10 cellular contexts compared by ENCODE assay signal in the genomic region with DNA sequence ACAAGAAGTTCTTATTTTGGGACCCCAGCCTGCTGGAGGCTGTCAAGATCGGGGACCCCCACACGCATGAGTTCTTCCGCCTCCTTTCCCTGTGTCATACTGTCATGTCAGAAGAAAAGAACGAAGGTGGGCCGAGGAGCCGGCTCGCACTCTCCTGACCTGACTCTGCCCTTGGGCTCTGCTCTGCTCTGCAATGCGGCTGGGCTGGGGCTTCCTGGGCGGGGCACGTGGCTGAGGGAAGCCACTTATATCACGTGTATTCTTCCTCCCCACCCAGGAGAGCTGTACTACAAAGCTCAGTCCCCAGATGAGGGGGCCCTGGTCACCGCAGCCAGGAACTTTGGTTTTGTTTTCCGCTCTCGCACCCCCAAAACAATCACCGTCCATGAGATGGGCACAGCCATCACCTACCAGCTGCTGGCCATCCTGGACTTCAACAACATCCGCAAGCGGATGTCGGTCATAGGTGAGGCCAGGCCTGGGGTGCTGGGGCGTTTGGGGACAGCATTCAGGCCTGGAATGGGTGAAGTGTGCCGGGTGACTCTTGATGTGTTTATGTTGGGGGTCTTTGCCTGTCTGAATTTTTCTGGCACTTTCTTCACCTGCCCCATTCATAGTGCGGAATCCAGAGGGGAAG. TPM values are rescaled to one million over a fixed set of nuclear protein-coding genes. Genes with fewer than 3 reads are reported as not detected.
DNase-seq lines count a peak whose midpoint lies in the region; ATAC-seq and TF ChIP-seq lines count a peak whose summit lies in the region.
"Had no signal": no experiment of that assay in that cellular context is flagged by ENCODE, and none has a peak within 500 bp of the region (broad histone marks: within the 10 kb centered on the region; RNA-seq: fewer than 3 reads in every experiment).

No MANE protein-coding gene starts in this region.

- H3K27me3 ChIP-seq in H9 (ENCODE audit: insufficient read depth, low read length): no peaks in the 10 kb centered on the region

- H3K4me1 Mint-ChIP-seq in activated CD8-positive, alpha-beta memory T cell treated with anti-CD3 and anti-CD28 coated beads, Interleukin-2, amount 10 ng/mL, durations not matched to agents 7 days and 5 days: peaks cover 76% of the 10 kb centered on the region
- H3K4me1 Mint-ChIP-seq in endothelial cell (ENCODE audit: unreplicated experiment) (peaks cover 28% of the 10 kb centered on the region), H9 (no peaks in the 10 kb centered on the region)

- H3K9ac ChIP-seq in H9 (ENCODE audit: extremely low read depth, insufficient read length, low read length): no peak overlapping the region

- H3T11ph ChIP-seq in H9 (ENCODE audit: low read length): no peak overlapping the region

- H3K27ac ChIP-seq in H9 (ENCODE audit: insufficient read length, low read depth, low read length): no peak overlapping the region

- H2AK5ac ChIP-seq in H9 (ENCODE audit: insufficient read length, low read length): no peak overlapping the region

- peak; percentile 96 for ATAC-seq in activated CD8-positive, alpha-beta memory T cell treated with anti-CD3 and anti-CD28 coated beads, Interleukin-2, amount 10 ng/mL, durations not matched to agents 7 days and 5 days

- H3K9me3 Mint-ChIP-seq in activated CD8-positive, alpha-beta memory T cell treated with anti-CD3 and anti-CD28 coated beads, Interleukin-2, amount 10 ng/mL, durations not matched to agents 7 days and 5 days (ENCODE audit: low read depth): no peaks in the 10 kb centered on the region
- H3K9me3 Mint-ChIP-seq in endothelial cell (ENCODE audit: unreplicated experiment) (no peaks in the 10 kb centered on the region), H9 (no peaks in the 10 kb centered on the region)

- CTCF ChIA-PET in activated CD8-positive, alpha-beta memory T cell treated with anti-CD3 and anti-CD28 coated beads, Interleukin-2, amount 10 ng/mL, durations not matched to agents 7 days and 5 days (lab: Charles Lee): interaction anchor here (0.7 to 16.1 kb wide), 9 partner anchors 10 to 204 kb away, joined by 3 to 292 read pairs (median 3); partner anchors contain the start of genes ATP8B2 and HAX1

- no peak overlapping the region for H2BK20ac ChIP-seq in H9 (ENCODE audit: low read depth, low read length, poor library complexity, severe bottlenecking)

- no peak overlapping the region for H3K56ac ChIP-seq in H9 (ENCODE audit: insufficient read length, low read depth, low read length)

- TF ChIP-seq CTCF in endothelial cell (IDR thresholded peaks at IDR 0.05; ENCODE audit: unreplicated experiment) (no peak), H9 (conservative IDR thresholded peaks at IDR 0.05) (no peak)

- H4K20me1 ChIP-seq in H9 (ENCODE audit: control insufficient read depth, insufficient read depth, insufficient read length): no peaks in the 10 kb centered on the region

- H2AFZ ChIP-seq in H9 (ENCODE audit: low read length): no peak overlapping the region

- no peak overlapping the region for H2BK5ac ChIP-seq in H9 (ENCODE audit: insufficient read length, low read length)

- H3K23ac ChIP-seq in H9 (ENCODE audit: insufficient read length, low read depth, low read length): no peak overlapping the region

- no peak overlapping the region for H4K5ac ChIP-seq in H9 (ENCODE audit: insufficient read length, low read depth, low read length)

- no peak overlapping the region for H3K18ac ChIP-seq in H9 (ENCODE audit: insufficient read length, low read depth, low read length)

- no peaks in the 10 kb centered on the region for H3K9me3 ChIP-seq in H9 (ENCODE audit: control insufficient read depth, low read depth, low read length)
- H3K9me3 ChIP-seq: Caco-2 had no signal

- no peaks in the 10 kb centered on the region for H3K23me2 ChIP-seq in H9 (ENCODE audit: insufficient read length, low read depth, low read length, poor library complexity, severe bottlenecking)

- H3K27ac Mint-ChIP-seq in activated CD8-positive, alpha-beta memory T cell treated with anti-CD3 and anti-CD28 coated beads, Interleukin-2, amount 10 ng/mL, durations not matched to agents 7 days and 5 days: peak overlapping the region; percentile 87
- H3K27ac Mint-ChIP-seq in endothelial cell (ENCODE audit: unreplicated experiment) (no peak overlapping the region), H9 (peak overlapping the region in 1 of 3 experiments; percentile 62; a peak in 1 of 7 replicates)

- no peak overlapping the region for H2BK15ac ChIP-seq in H9 (ENCODE audit: low read depth, low read length)

- no peaks in the 10 kb centered on the region for H3K4me1 ChIP-seq in H9 (ENCODE audit: insufficient read depth, low read length)
- H3K4me1 ChIP-seq: Caco-2 had no signal

- H3K4me3 Mint-ChIP-seq in activated CD8-positive, alpha-beta memory T cell treated with anti-CD3 and anti-CD28 coated beads, Interleukin-2, amount 10 ng/mL, durations not matched to agents 7 days and 5 days: peak overlapping the region; percentile 57
- H3K4me3 Mint-ChIP-seq in endothelial cell (ENCODE audit: unreplicated experiment) (peak overlapping the region; percentile 59), H9 (no peak overlapping the region)

- peaks cover 76% of the 10 kb centered on the region for H3K36me3 Mint-ChIP-seq in activated CD8-positive, alpha-beta memory T cell treated with anti-CD3 and anti-CD28 coated beads, Interleukin-2, amount 10 ng/mL, durations not matched to agents 7 days and 5 days
- peaks cover 75% of the 10 kb centered on the region for H3K36me3 Mint-ChIP-seq in endothelial cell (ENCODE audit: low read depth, unreplicated experiment)
- peaks cover 49 to 89% (median 88%) of the 10 kb centered on the region in 3 experiments for H3K36me3 Mint-ChIP-seq in H9 (ENCODE audit: insufficient read depth in 1 of 3, low read depth in 3 of 3)

- no CpG with 5 or more reads among the region's 21 CpGs for WGBS in H9 (ENCODE audit: extremely low coverage, insufficient read length, low lambda C conversion rate)

- no peak overlapping the region for H3K14ac ChIP-seq in H9 (ENCODE audit: insufficient read depth, low read length)

- H4K91ac ChIP-seq in H9 (ENCODE audit: insufficient read length, low read depth, low read length): no peak overlapping the region

- no peaks in the 10 kb centered on the region for H3K79me1 ChIP-seq in H9 (ENCODE audit: insufficient read depth, low read depth, low read length, poor library complexity, severe bottlenecking)

- no peaks in the 10 kb centered on the region for H3K79me2 ChIP-seq in H9 (ENCODE audit: insufficient read depth, low read length)

- no peak overlapping the region for H4K8ac ChIP-seq in H9 (replicated peaks; ENCODE audit: insufficient read length, low read depth, low read length)

- no peak overlapping the region for H2BK12ac ChIP-seq in H9 (ENCODE audit: insufficient read length, low read depth, low read length)

- no peak overlapping the region for H3K4ac ChIP-seq in H9 (ENCODE audit: low read depth, low read length)

- no peak overlapping the region for H3K4me2 ChIP-seq in H9 (ENCODE audit: insufficient read depth, insufficient read length, low read length)

- peak; percentile 14 to 26 for DNase-seq in Kasumi-1 (lab: John Stamatoyannopoulos, UW)
- DNase-seq in activated CD8-positive, alpha-beta memory T cell treated with anti-CD3 and anti-CD28 coated beads, Interleukin-2, amount 10 ng/mL, durations not matched to agents 7 days and 5 days: peak; percentile 93
- DNase-seq in endothelial cell (ENCODE audit: low spot score): no peak
- DNase-seq in stimulated activated CD4-positive, alpha-beta T cell treated with anti-CD3 and anti-CD28 coated beads, TNF-alpha, amount 100 ng/mL, for 1 hour (ENCODE audit: low read depth in 3 of 3, low spot score in 1 of 3): peak in 2 of 3 donors; percentile 48
- no peak for DNase-seq in LoVo (ENCODE audit: low spot score)
- DNase-seq in H9: no peak
- DNase-seq in midbrain (lab: John Stamatoyannopoulos, UW): no peak
- no peak for DNase-seq in HCEC 1CT
- DNase-seq: Caco-2 had no signal

- no peaks in the 10 kb centered on the region for H3K27me3 Mint-ChIP-seq in activated CD8-positive, alpha-beta memory T cell treated with anti-CD3 and anti-CD28 coated beads, Interleukin-2, amount 10 ng/mL, durations not matched to agents 7 days and 5 days
- peaks cover 21% of the 10 kb centered on the region for H3K27me3 Mint-ChIP-seq in endothelial cell (ENCODE audit: unreplicated experiment)
- H3K27me3 Mint-ChIP-seq in H9 (ENCODE audit: low read depth): no peaks in the 10 kb centered on the region

- H2BK120ac ChIP-seq in H9 (ENCODE audit: low read depth, low read length, poor library complexity, severe bottlenecking): no peak overlapping the region

RNA-seq across cellular contexts. Expression of gene ATP8B2, which starts 17.6 kb away (rescaled TPM):
- total RNA-seq in activated CD8-positive, alpha-beta memory T cell treated with anti-CD3 and anti-CD28 coated beads, Interleukin-2, amount 10 ng/mL, durations not matched to agents 7 days and 5 days: 10 to 100 TPM; 46.3 to 67.3 TPM
- total RNA-seq in endothelial cell (ENCODE audit: unreplicated experiment) (58.1 TPM), H9 (2021) (37.6 and 38.7 TPM in 2 replicates)

RNA-seq across cellular contexts. Expression of gene AQP10, which starts 22.1 kb away (rescaled TPM):
- total RNA-seq in activated CD8-positive, alpha-beta memory T cell treated with anti-CD3 and anti-CD28 coated beads, Interleukin-2, amount 10 ng/mL, durations not matched to agents 7 days and 5 days: not detected
- total RNA-seq in endothelial cell (ENCODE audit: unreplicated experiment) (not detected), H9 (2021) (not detected in 2 replicates)
- total RNA-seq: renal cortical epithelial cell had no signal

Comparison
In these comparisons a context has a peak if more than half of its experiments do, and no peak if none do; other contexts are left out.
1. DNase-seq: peak in Kasumi-1 (2 of 2), activated CD8-positive, alpha-beta memory T cell treated with anti-CD3 and anti-CD28 coated beads, Interleukin-2, amount 10 ng/mL, durations not matched to agents 7 days and 5 days (single experiment) and stimulated activated CD4-positive, alpha-beta T cell treated with anti-CD3 and anti-CD28 coated beads, TNF-alpha, amount 100 ng/mL, for 1 hour (2 of 3); none in endothelial cell (single experiment), LoVo (single experiment), H9 (single experiment), midbrain (single experiment) and HCEC 1CT (single experiment).
2. H3K4me3 Mint-ChIP-seq: peak in activated CD8-positive, alpha-beta memory T cell treated with anti-CD3 and anti-CD28 coated beads, Interleukin-2, amount 10 ng/mL, durations not matched to agents 7 days and 5 days (single experiment) and endothelial cell (single experiment); none in H9 (0 of 2).